1 cellular context compared by ENCODE assay signal in the genomic region with DNA sequence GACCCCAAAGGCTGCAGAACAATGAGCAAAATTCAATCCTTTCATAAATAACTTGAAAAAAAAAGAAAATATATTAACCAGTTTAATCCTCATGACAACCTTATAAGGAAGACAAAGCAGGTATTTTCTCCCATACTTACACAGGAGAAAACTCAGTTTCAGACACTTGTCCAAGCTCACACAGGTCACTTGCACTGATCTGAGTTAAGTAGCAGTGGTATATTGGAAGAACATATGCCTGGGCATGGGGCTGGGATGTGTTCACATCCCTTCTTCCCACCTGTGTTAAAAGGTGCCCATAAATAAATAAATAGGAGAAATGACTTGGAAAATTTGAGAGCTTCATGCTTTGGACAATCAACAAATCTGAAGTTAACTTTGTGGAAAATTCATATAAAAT.
TF ChIP-seq lines count a peak whose summit lies in the region.

No MANE protein-coding gene starts in this region.

TF ChIP-seq in HepG2, 621 proteins besides CTCF, POLR2A, EP300 and RAD21 (continued from another document and continues in another):
- 0 out of 2 replicates have a peak, but pooled peaks have one; percentile 30 for TF ChIP-seq RBFOX2 (IDR thresholded peaks at IDR 0.05; ENCODE audit: low read depth, low read length)
- TF ChIP-seq, protein P1, sequence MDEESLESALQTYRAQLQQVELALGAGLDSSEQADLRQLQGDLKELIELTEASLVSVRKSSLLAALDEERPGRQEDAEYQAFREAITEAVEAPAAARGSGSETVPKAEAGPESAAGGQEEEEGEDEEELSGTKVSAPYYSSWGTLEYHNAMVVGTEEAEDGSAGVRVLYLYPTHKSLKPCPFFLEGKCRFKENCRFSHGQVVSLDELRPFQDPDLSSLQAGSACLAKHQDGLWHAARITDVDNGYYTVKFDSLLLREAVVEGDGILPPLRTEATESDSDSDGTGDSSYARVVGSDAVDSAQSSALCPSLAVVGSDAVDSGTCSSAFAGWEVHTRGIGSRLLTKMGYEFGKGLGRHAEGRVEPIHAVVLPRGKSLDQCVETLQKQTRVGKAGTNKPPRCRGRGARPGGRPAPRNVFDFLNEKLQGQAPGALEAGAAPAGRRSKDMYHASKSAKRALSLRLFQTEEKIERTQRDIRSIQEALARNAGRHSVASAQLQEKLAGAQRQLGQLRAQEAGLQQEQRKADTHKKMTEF (CRISPR knock-in tag; IDR thresholded peaks at IDR 0.05): no peak
- TF ChIP-seq, protein P2, sequence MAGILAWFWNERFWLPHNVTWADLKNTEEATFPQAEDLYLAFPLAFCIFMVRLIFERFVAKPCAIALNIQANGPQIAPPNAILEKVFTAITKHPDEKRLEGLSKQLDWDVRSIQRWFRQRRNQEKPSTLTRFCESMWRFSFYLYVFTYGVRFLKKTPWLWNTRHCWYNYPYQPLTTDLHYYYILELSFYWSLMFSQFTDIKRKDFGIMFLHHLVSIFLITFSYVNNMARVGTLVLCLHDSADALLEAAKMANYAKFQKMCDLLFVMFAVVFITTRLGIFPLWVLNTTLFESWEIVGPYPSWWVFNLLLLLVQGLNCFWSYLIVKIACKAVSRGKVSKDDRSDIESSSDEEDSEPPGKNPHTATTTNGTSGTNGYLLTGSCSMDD (CRISPR knock-in tag; IDR thresholded peaks at IDR 0.05): no peak
- TF ChIP-seq BATF2 (CRISPR knock-in tag; IDR thresholded peaks at IDR 0.05): no peak
- peak; percentile 16; the same call in 1 of the 2 replicates for TF ChIP-seq NCOR1 (IDR thresholded peaks at IDR 0.05; ENCODE audit: borderline replicate concordance, low read length)
- no peak for TF ChIP-seq ZNF367 (CRISPR knock-in tag; IDR thresholded peaks at IDR 0.05; ENCODE audit: borderline replicate concordance)
- no peak for TF ChIP-seq NONO (IDR thresholded peaks at IDR 0.05)
- no peak for TF ChIP-seq NONO (CRISPR knock-in tag; conservative IDR thresholded peaks at IDR 0.05)
- peak; percentile 52; the same call in 1 of the 2 replicates for TF ChIP-seq POLR2G (IDR thresholded peaks at IDR 0.05; ENCODE audit: low read depth, low read length)
- peak; percentile 31; the same call in 1 of the 2 replicates for TF ChIP-seq SRF (IDR thresholded peaks at IDR 0.05; ENCODE audit: low read depth, low read length)
- no peak for TF ChIP-seq MIER2 (CRISPR knock-in tag; IDR thresholded peaks at IDR 0.05)
- no peak for TF ChIP-seq ZNF446 (CRISPR knock-in tag; IDR thresholded peaks at IDR 0.05)
- no peak for TF ChIP-seq ZFP82 (CRISPR knock-in tag; IDR thresholded peaks at IDR 0.05; ENCODE audit: borderline replicate concordance)
- no peak for TF ChIP-seq CBX1 (IDR thresholded peaks at IDR 0.05; ENCODE audit: low read depth)
- TF ChIP-seq, protein P3, sequence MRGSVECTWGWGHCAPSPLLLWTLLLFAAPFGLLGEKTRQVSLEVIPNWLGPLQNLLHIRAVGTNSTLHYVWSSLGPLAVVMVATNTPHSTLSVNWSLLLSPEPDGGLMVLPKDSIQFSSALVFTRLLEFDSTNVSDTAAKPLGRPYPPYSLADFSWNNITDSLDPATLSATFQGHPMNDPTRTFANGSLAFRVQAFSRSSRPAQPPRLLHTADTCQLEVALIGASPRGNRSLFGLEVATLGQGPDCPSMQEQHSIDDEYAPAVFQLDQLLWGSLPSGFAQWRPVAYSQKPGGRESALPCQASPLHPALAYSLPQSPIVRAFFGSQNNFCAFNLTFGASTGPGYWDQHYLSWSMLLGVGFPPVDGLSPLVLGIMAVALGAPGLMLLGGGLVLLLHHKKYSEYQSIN (CRISPR knock-in tag; IDR thresholded peaks at IDR 0.05; ENCODE audit: borderline replicate concordance): no peak
- no peak for TF ChIP-seq ZNF350 (CRISPR knock-in tag; IDR thresholded peaks at IDR 0.05; ENCODE audit: borderline replicate concordance, low read depth)
- TF ChIP-seq RAD51 (IDR thresholded peaks at IDR 0.05; ENCODE audit: borderline replicate concordance): no peak
- TF ChIP-seq HNRNPH1 (optimal IDR thresholded peaks at IDR 0.05; ENCODE audit: low read depth, low read length): no peak
- TF ChIP-seq GATAD1 (CRISPR knock-in tag; IDR thresholded peaks at IDR 0.05): no peak
- TF ChIP-seq ZMYM3 (CRISPR knock-in tag; IDR thresholded peaks at IDR 0.05): no peak
- TF ChIP-seq DR1 (CRISPR knock-in tag; IDR thresholded peaks at IDR 0.05): no peak
- TF ChIP-seq ZNF691 (CRISPR knock-in tag; IDR thresholded peaks at IDR 0.05; ENCODE audit: borderline replicate concordance, low read depth): no peak
- TF ChIP-seq, protein P4, sequence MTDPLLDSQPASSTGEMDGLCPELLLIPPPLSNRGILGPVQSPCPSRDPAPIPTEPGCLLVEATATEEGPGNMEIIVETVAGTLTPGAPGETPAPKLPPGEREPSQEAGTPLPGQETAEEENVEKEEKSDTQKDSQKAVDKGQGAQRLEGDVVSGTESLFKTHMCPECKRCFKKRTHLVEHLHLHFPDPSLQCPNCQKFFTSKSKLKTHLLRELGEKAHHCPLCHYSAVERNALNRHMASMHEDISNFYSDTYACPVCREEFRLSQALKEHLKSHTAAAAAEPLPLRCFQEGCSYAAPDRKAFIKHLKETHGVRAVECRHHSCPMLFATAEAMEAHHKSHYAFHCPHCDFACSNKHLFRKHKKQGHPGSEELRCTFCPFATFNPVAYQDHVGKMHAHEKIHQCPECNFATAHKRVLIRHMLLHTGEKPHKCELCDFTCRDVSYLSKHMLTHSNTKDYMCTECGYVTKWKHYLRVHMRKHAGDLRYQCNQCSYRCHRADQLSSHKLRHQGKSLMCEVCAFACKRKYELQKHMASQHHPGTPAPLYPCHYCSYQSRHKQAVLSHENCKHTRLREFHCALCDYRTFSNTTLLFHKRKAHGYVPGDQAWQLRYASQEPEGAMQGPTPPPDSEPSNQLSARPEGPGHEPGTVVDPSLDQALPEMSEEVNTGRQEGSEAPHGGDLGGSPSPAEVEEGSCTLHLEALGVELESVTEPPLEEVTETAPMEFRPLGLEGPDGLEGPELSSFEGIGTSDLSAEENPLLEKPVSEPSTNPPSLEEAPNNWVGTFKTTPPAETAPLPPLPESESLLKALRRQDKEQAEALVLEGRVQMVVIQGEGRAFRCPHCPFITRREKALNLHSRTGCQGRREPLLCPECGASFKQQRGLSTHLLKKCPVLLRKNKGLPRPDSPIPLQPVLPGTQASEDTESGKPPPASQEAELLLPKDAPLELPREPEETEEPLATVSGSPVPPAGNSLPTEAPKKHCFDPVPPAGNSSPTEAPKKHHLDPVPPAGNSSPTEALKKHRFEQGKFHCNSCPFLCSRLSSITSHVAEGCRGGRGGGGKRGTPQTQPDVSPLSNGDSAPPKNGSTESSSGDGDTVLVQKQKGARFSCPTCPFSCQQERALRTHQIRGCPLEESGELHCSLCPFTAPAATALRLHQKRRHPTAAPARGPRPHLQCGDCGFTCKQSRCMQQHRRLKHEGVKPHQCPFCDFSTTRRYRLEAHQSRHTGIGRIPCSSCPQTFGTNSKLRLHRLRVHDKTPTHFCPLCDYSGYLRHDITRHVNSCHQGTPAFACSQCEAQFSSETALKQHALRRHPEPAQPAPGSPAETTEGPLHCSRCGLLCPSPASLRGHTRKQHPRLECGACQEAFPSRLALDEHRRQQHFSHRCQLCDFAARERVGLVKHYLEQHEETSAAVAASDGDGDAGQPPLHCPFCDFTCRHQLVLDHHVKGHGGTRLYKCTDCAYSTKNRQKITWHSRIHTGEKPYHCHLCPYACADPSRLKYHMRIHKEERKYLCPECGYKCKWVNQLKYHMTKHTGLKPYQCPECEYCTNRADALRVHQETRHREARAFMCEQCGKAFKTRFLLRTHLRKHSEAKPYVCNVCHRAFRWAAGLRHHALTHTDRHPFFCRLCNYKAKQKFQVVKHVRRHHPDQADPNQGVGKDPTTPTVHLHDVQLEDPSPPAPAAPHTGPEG (CRISPR knock-in tag; IDR thresholded peaks at IDR 0.05): no peak
- no peak for TF ChIP-seq SOX5 (CRISPR knock-in tag; IDR thresholded peaks at IDR 0.05; ENCODE audit: borderline replicate concordance)
- no peak for TF ChIP-seq ATF7-NPFF (CRISPR knock-in tag; IDR thresholded peaks at IDR 0.05; ENCODE audit: low read depth)
- TF ChIP-seq ZNF441 (CRISPR knock-in tag; IDR thresholded peaks at IDR 0.05; ENCODE audit: borderline replicate concordance): no peak
- no peak for TF ChIP-seq ZNF12 (CRISPR knock-in tag; IDR thresholded peaks at IDR 0.05)
- TF ChIP-seq, protein P5, sequence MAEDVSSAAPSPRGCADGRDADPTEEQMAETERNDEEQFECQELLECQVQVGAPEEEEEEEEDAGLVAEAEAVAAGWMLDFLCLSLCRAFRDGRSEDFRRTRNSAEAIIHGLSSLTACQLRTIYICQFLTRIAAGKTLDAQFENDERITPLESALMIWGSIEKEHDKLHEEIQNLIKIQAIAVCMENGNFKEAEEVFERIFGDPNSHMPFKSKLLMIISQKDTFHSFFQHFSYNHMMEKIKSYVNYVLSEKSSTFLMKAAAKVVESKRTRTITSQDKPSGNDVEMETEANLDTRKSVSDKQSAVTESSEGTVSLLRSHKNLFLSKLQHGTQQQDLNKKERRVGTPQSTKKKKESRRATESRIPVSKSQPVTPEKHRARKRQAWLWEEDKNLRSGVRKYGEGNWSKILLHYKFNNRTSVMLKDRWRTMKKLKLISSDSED (CRISPR knock-in tag; IDR thresholded peaks at IDR 0.05): no peak
- TF ChIP-seq EED (CRISPR knock-in tag; IDR thresholded peaks at IDR 0.05): no peak
- TF ChIP-seq, protein P6, sequence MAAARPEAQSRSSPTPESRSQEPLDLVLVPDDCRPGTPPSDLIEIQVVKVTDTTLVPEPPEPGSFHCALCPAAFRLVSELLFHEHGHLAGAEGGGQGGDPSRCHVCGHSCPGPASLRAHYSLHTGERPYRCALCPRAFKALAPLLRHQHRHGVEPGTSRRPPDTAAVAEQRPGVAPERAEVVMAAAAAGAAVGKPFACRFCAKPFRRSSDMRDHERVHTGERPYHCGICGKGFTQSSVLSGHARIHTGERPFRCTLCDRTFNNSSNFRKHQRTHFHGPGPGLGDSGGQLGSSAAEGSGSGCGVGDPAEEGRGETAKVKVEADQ (CRISPR knock-in tag; IDR thresholded peaks at IDR 0.05; ENCODE audit: borderline replicate concordance): no peak
- TF ChIP-seq ZBTB7A (CRISPR knock-in tag; IDR thresholded peaks at IDR 0.05): no peak
- TF ChIP-seq MATR3 (CRISPR knock-in tag; IDR thresholded peaks at IDR 0.05): no peak
- no peak for TF ChIP-seq TARDBP (CRISPR knock-in tag; IDR thresholded peaks at IDR 0.05)
- TF ChIP-seq ZNF670 (CRISPR knock-in tag; IDR thresholded peaks at IDR 0.05; ENCODE audit: borderline replicate concordance): no peak
- TF ChIP-seq YEATS4 (CRISPR knock-in tag; IDR thresholded peaks at IDR 0.05; ENCODE audit: borderline replicate concordance): peak; percentile 7; the same call in 1 of the 2 replicates
- no peak for TF ChIP-seq SIN3B (IDR thresholded peaks at IDR 0.05; ENCODE audit: low read length)
- no peak for TF ChIP-seq ZNF354B (CRISPR knock-in tag; IDR thresholded peaks at IDR 0.05)
- no peak for TF ChIP-seq ZBTB14 (CRISPR knock-in tag; IDR thresholded peaks at IDR 0.05)
- no peak for TF ChIP-seq AKNA (CRISPR knock-in tag; IDR thresholded peaks at IDR 0.05; ENCODE audit: borderline replicate concordance)
- no peak for TF ChIP-seq SETDB1 (CRISPR knock-in tag; IDR thresholded peaks at IDR 0.05; ENCODE audit: borderline replicate concordance)
- TF ChIP-seq NFIC (IDR thresholded peaks at IDR 0.05; ENCODE audit: low read length): 0 out of 2 replicates have a peak, but pooled peaks have one; percentile 7
- no peak for TF ChIP-seq SNRNP70 (IDR thresholded peaks at IDR 0.05; ENCODE audit: low read depth, low read length)
- TF ChIP-seq CHD4 (IDR thresholded peaks at IDR 0.05; ENCODE audit: borderline replicate concordance, low read length): peak; percentile 35; the same call in 1 of the 2 replicates
